Comparison of ENCODE assay signal across 8 cellular contexts in genomic region chr5:73119492-73120157, GRCh38. TPM values are rescaled to one million over a fixed set of nuclear protein-coding genes. Genes with fewer than 3 reads are reported as not detected.
DNase-seq lines count a peak whose midpoint lies in the region; ATAC-seq, FAIRE-seq and TF ChIP-seq lines count a peak whose summit lies in the region.

No MANE protein-coding gene starts in this region.

- no peaks in the 10 kb centered on the region for H4K20me1 ChIP-seq in osteoblast (ENCODE audit: insufficient read depth, low read length)

- TF ChIP-seq CTCF in CD8-positive, alpha-beta T cell (IDR thresholded peaks at IDR 0.05): no peak
- TF ChIP-seq CTCF in glutamatergic neuron (IDR thresholded peaks at IDR 0.05; ENCODE audit: partially characterized antibody, unreplicated experiment) (no peak), osteoblast (IDR thresholded peaks at IDR 0.05; ENCODE audit: extremely low read depth, low read depth, low read length) (no peak)

- no peak overlapping the region for H3K4me3 ChIP-seq in CD8-positive, alpha-beta T cell (ENCODE audit: low read depth, low read length)
- H3K4me3 ChIP-seq in osteoblast (ENCODE audit: insufficient read depth, low read length): peak overlapping the region; percentile 80

- H3K9me3 Mint-ChIP-seq in CD8-positive, alpha-beta T cell: no peaks in the 10 kb centered on the region
- H3K9me3 Mint-ChIP-seq in activated CD4-positive, alpha-beta memory T cell treated with anti-CD3 and anti-CD28 coated beads for 36 hours: no peaks in the 10 kb centered on the region
- peaks cover 3% of the 10 kb centered on the region for H3K9me3 Mint-ChIP-seq in glutamatergic neuron (ENCODE audit: unreplicated experiment)

- intact Hi-C loops in CD8-positive, alpha-beta T cell (cut with DNase I, micrococcal nuclease): no loop called here
- intact Hi-C loops in activated CD4-positive, alpha-beta memory T cell treated with anti-CD3 and anti-CD28 coated beads for 36 hours (cut with micrococcal nuclease): no loop called here

- H3K27ac ChIP-seq in CD8-positive, alpha-beta T cell (ENCODE audit: low read depth, low read length): no peak overlapping the region
- H3K27ac ChIP-seq in osteoblast (ENCODE audit: low read depth, low read length): no peak overlapping the region

- H3K27me3 Mint-ChIP-seq in CD8-positive, alpha-beta T cell (ENCODE audit: low read depth): peaks cover 54% of the 10 kb centered on the region
- peaks cover 71% of the 10 kb centered on the region for H3K27me3 Mint-ChIP-seq in activated CD4-positive, alpha-beta memory T cell treated with anti-CD3 and anti-CD28 coated beads for 36 hours
- H3K27me3 Mint-ChIP-seq in glutamatergic neuron (ENCODE audit: unreplicated experiment): peaks cover 12% of the 10 kb centered on the region

- POLR2A ChIA-PET in CD8-positive, alpha-beta T cell (lab: Charles Lee): no interaction called here
- POLR2A ChIA-PET in activated CD4-positive, alpha-beta memory T cell treated with anti-CD3 and anti-CD28 coated beads for 36 hours (lab: Charles Lee): no interaction called here

- peak overlapping the region; percentile 9 for H2AFZ ChIP-seq in osteoblast (ENCODE audit: low read length)

- CTCF ChIA-PET in CD8-positive, alpha-beta T cell (lab: Charles Lee): no interaction called here
- CTCF ChIA-PET in activated CD4-positive, alpha-beta memory T cell treated with anti-CD3 and anti-CD28 coated beads for 36 hours (lab: Charles Lee): no interaction called here

- H3K4me1 ChIP-seq in CD8-positive, alpha-beta T cell (ENCODE audit: insufficient read depth, low read length): peaks cover 13% of the 10 kb centered on the region
- peaks cover 48% of the 10 kb centered on the region for H3K4me1 ChIP-seq in osteoblast (ENCODE audit: insufficient read depth, low read length)

- H3K79me2 ChIP-seq in osteoblast (ENCODE audit: insufficient read depth, low read length): no peaks in the 10 kb centered on the region

- H3K27me3 ChIP-seq in CD8-positive, alpha-beta T cell (ENCODE audit: insufficient read depth, low read length): peaks cover 12% of the 10 kb centered on the region
- no peaks in the 10 kb centered on the region for H3K27me3 ChIP-seq in osteoblast (ENCODE audit: insufficient read depth, low read length)

- H3K27ac Mint-ChIP-seq in CD8-positive, alpha-beta T cell: peak overlapping the region; percentile 78
- H3K27ac Mint-ChIP-seq in activated CD4-positive, alpha-beta memory T cell treated with anti-CD3 and anti-CD28 coated beads for 36 hours: no peak overlapping the region
- no peak overlapping the region for H3K27ac Mint-ChIP-seq in glutamatergic neuron (ENCODE audit: unreplicated experiment)

- H3K36me3 ChIP-seq in CD8-positive, alpha-beta T cell (ENCODE audit: insufficient read depth, low read length): no peaks in the 10 kb centered on the region
- no peaks in the 10 kb centered on the region for H3K36me3 ChIP-seq in osteoblast (ENCODE audit: insufficient read depth, low read length)

- no peaks in the 10 kb centered on the region for H3K36me3 Mint-ChIP-seq in CD8-positive, alpha-beta T cell
- H3K36me3 Mint-ChIP-seq in activated CD4-positive, alpha-beta memory T cell treated with anti-CD3 and anti-CD28 coated beads for 36 hours: no peaks in the 10 kb centered on the region
- H3K36me3 Mint-ChIP-seq in glutamatergic neuron (ENCODE audit: unreplicated experiment): peaks cover 17% of the 10 kb centered on the region

- FAIRE-seq in HTR-8/SVneo (lab: Jason Lieb, UNC): no peak

- peak overlapping the region; percentile 75 for H3K4me3 Mint-ChIP-seq in CD8-positive, alpha-beta T cell
- peak overlapping the region; percentile 51 for H3K4me3 Mint-ChIP-seq in activated CD4-positive, alpha-beta memory T cell treated with anti-CD3 and anti-CD28 coated beads for 36 hours
- peak overlapping the region; percentile 79 for H3K4me3 Mint-ChIP-seq in glutamatergic neuron (ENCODE audit: unreplicated experiment)

- peaks cover 32% of the 10 kb centered on the region for H3K4me1 Mint-ChIP-seq in CD8-positive, alpha-beta T cell (ENCODE audit: low read depth)
- peaks cover 30% of the 10 kb centered on the region for H3K4me1 Mint-ChIP-seq in activated CD4-positive, alpha-beta memory T cell treated with anti-CD3 and anti-CD28 coated beads for 36 hours (ENCODE audit: low read depth)
- peaks cover 10% of the 10 kb centered on the region for H3K4me1 Mint-ChIP-seq in glutamatergic neuron (ENCODE audit: low read depth, unreplicated experiment)

- peak in 1 of 7 experiments; percentile 29 for DNase-seq in CD8-positive, alpha-beta T cell
- DNase-seq in activated CD4-positive, alpha-beta memory T cell treated with anti-CD3 and anti-CD28 coated beads for 36 hours: peak; percentile 61
- DNase-seq in glutamatergic neuron: no peak
- DNase-seq in osteoblast (ENCODE audit: insufficient read length, low spot score, missing footprints): peak; percentile 76
- DNase-seq in HTR-8/SVneo (ENCODE audit: insufficient read length, low spot score): no peak
- DNase-seq in islet precursor cell: no peak
- DNase-seq in SW480 (ENCODE audit: low spot score): no peak
- DNase-seq in NCI-H526 (lab: John Stamatoyannopoulos, UW): no peak

- ATAC-seq in CD8-positive, alpha-beta T cell: peak; percentile 62

- H3K9me3 ChIP-seq in CD8-positive, alpha-beta T cell (ENCODE audit: low read length): no peaks in the 10 kb centered on the region
- H3K9me3 ChIP-seq in osteoblast (ENCODE audit: low read depth, low read length): no peaks in the 10 kb centered on the region

- H3K4me2 ChIP-seq in osteoblast (ENCODE audit: insufficient read depth, low read length): peak overlapping the region; percentile 91

RNA-seq across cellular contexts. Expression of gene TMEM171, which starts 0.8 kb away (rescaled TPM):
- under 1 TPM; 0.28 to 0.60 TPM for total RNA-seq in CD8-positive, alpha-beta T cell
- total RNA-seq in activated CD4-positive, alpha-beta memory T cell treated with anti-CD3 and anti-CD28 coated beads for 36 hours: not detected
- 1.1 TPM for total RNA-seq in glutamatergic neuron (ENCODE audit: unreplicated experiment)
- total RNA-seq in osteoblast: 8.0 TPM in 2 replicates

RNA-seq across cellular contexts. Expression of gene TMEM174, which starts 53.4 kb away (rescaled TPM):
- total RNA-seq in CD8-positive, alpha-beta T cell: not detected
- total RNA-seq in activated CD4-positive, alpha-beta memory T cell treated with anti-CD3 and anti-CD28 coated beads for 36 hours: not detected
- total RNA-seq in glutamatergic neuron (ENCODE audit: unreplicated experiment) (not detected), osteoblast (not detected in 2 replicates)

Comparison
In these comparisons a context has a peak if more than half of its experiments do, and no peak if none do; other contexts are left out.
1. DNase-seq: peak in activated CD4-positive, alpha-beta memory T cell treated with anti-CD3 and anti-CD28 coated beads for 36 hours (single experiment) and osteoblast (single experiment); none in glutamatergic neuron (single experiment), HTR-8/SVneo (single experiment), islet precursor cell (single experiment), SW480 (single experiment) and NCI-H526 (0 of 2).
2. Peak in every context shown above with its lines, with median percentiles within 50 percentile points of each other: H3K4me3 Mint-ChIP-seq.